Comparison of ENCODE assay signal across 9 cellular contexts in genomic region chr9:92406506-92406905, GRCh38. TPM values are rescaled to one million over a fixed set of nuclear protein-coding genes. Genes with fewer than 3 reads are reported as not detected.
DNase-seq lines count a peak whose midpoint lies in the region; ATAC-seq, FAIRE-seq and TF ChIP-seq lines count a peak whose summit lies in the region.
"Had no signal": no experiment of that assay in that cellular context is flagged by ENCODE, and none has a peak within 500 bp of the region (broad histone marks: within the 10 kb centered on the region; RNA-seq: fewer than 3 reads in every experiment).

No MANE protein-coding gene starts in this region.

- no peak for FAIRE-seq in endothelial cell of umbilical vein (lab: Jason Lieb, UNC)

- H3K27ac Mint-ChIP-seq in T-helper 2 cell treated with Interferon-gamma antibody and Interleukin-4, amounts not matched to agents 5 μg/mL and 100 μg/mL, for 36 hours, result peak overlapping the region; percentile 77

- TF ChIP-seq POLR2A in endothelial cell of umbilical vein (IDR thresholded peaks at IDR 0.05; ENCODE audit: low read depth, low read length), result no peak

- H2AFZ ChIP-seq in endothelial cell of umbilical vein (ENCODE audit: low read depth, low read length), result peak overlapping the region; percentile 60
- H2AFZ ChIP-seq in smooth muscle cell (ENCODE audit: low read depth), result peak overlapping the region; percentile 16

- no peaks in the 10 kb centered on the region for H3K27me3 Mint-ChIP-seq in T-helper 2 cell treated with Interferon-gamma antibody and Interleukin-4, amounts not matched to agents 5 μg/mL and 100 μg/mL, for 36 hours (ENCODE audit: low read depth)

- intact Hi-C loops in endothelial cell of umbilical vein (cut with micrococcal nuclease), result no loop called here

- peak; percentile 70 for ATAC-seq in HG02798 (IDR thresholded peaks at IDR 0.05; ENCODE audit: poor library complexity, unreplicated experiment)

- no TSS peak for BruUV-seq in endothelial cell of umbilical vein (replicated peaks; lab: Mats Ljungman, UMichigan)

- TF ChIP-seq CTCF in DOHH2 (IDR thresholded peaks at IDR 0.05; ENCODE audit: low read depth, low read length, poor library complexity, severe bottlenecking) (no peak), endothelial cell of umbilical vein (IDR thresholded peaks at IDR 0.05; ENCODE audit: extremely low read depth in 1 of 2, insufficient read depth in 1 of 2, low read depth in 1 of 2, low read length in 2 of 2) (no peak), smooth muscle cell (IDR thresholded peaks at IDR 0.05; ENCODE audit: borderline replicate concordance, insufficient read depth, poor library complexity, severe bottlenecking) (no peak)

- H3K4me2 ChIP-seq in DOHH2 (ENCODE audit: low read length) (peak overlapping the region; percentile 59), endothelial cell of umbilical vein (ENCODE audit: insufficient read depth, low read length) (no peak overlapping the region), smooth muscle cell (peak overlapping the region; percentile 50)

- CTCF ChIA-PET in endothelial cell of umbilical vein (lab: Charles Lee), result interaction anchor here (1.2 to 2.1 kb wide), 2 partner anchors 19 to 78 kb away, joined by 4 to 5 read pairs; no protein-coding TSS in a partner anchor

- H3K4me1 ChIP-seq in DOHH2 (ENCODE audit: control insufficient read depth, low read length), result peaks cover 16% of the 10 kb centered on the region
- H3K4me1 ChIP-seq in endothelial cell of umbilical vein (ENCODE audit: control insufficient read depth, extremely low read depth, insufficient read depth, low read length), result no peaks in the 10 kb centered on the region
- H3K4me1 ChIP-seq in smooth muscle cell (ENCODE audit: low read depth), result no peaks in the 10 kb centered on the region
- H3K4me1 ChIP-seq: psoas muscle had no signal

- no peaks in the 10 kb centered on the region for H3K9me1 ChIP-seq in endothelial cell of umbilical vein (replicated peaks; ENCODE audit: control insufficient read depth, extremely low read depth, insufficient read depth, low read length)

- H4K20me1 ChIP-seq in DOHH2 (ENCODE audit: control insufficient read depth, insufficient read depth, low read depth, low read length), result no peaks in the 10 kb centered on the region
- no peaks in the 10 kb centered on the region for H4K20me1 ChIP-seq in endothelial cell of umbilical vein (replicated peaks; ENCODE audit: control insufficient read depth, extremely low read depth, insufficient read depth, low read length)
- H4K20me1 ChIP-seq in smooth muscle cell (ENCODE audit: low read depth), result no peaks in the 10 kb centered on the region

- no peaks in the 10 kb centered on the region for H3K9me3 Mint-ChIP-seq in T-helper 2 cell treated with Interferon-gamma antibody and Interleukin-4, amounts not matched to agents 5 μg/mL and 100 μg/mL, for 36 hours

- H3K36me3 Mint-ChIP-seq in T-helper 2 cell treated with Interferon-gamma antibody and Interleukin-4, amounts not matched to agents 5 μg/mL and 100 μg/mL, for 36 hours (ENCODE audit: low read depth), result peaks cover 3% of the 10 kb centered on the region

- H3K4me3 Mint-ChIP-seq in T-helper 2 cell treated with Interferon-gamma antibody and Interleukin-4, amounts not matched to agents 5 μg/mL and 100 μg/mL, for 36 hours, result peak overlapping the region; percentile 63

- dilution Hi-C loops in endothelial cell of umbilical vein (cut with MboI; ENCODE audit: extremely low pct_ligation_motif_present, low sequenced_read_pairs), result no loop called here

- H3F3A ChIP-seq in DOHH2 (ENCODE audit: control insufficient read depth, insufficient read depth), result no peaks in the 10 kb centered on the region
- no peaks in the 10 kb centered on the region for H3F3A ChIP-seq in smooth muscle cell (ENCODE audit: low read depth)

- no peaks in the 10 kb centered on the region for H3K9me2 ChIP-seq in DOHH2 (replicated peaks; ENCODE audit: control insufficient read depth, low read length)

- WGBS in smooth muscle cell (ENCODE audit: low lambda C conversion rate), result 22% methylated on average over 4 of the region's 4 CpGs

- H3K9ac ChIP-seq in endothelial cell of umbilical vein (replicated peaks; ENCODE audit: extremely low read depth, insufficient read depth, low read length), result no peak overlapping the region
- H3K9ac ChIP-seq in smooth muscle cell (ENCODE audit: low read depth), result no peak overlapping the region

- no peaks in the 10 kb centered on the region for H3K36me3 ChIP-seq in DOHH2 (ENCODE audit: control insufficient read depth, low read length)
- H3K36me3 ChIP-seq in endothelial cell of umbilical vein (ENCODE audit: control insufficient read depth in 2 of 2, extremely low read depth in 1 of 2, insufficient read depth in 2 of 2, low read length in 2 of 2), result no peaks in the 10 kb centered on the region
- H3K36me3 ChIP-seq in smooth muscle cell (ENCODE audit: low read depth), result no peaks in the 10 kb centered on the region

- H3K79me2 ChIP-seq in DOHH2 (ENCODE audit: control insufficient read depth, low read length), result no peaks in the 10 kb centered on the region
- H3K79me2 ChIP-seq in endothelial cell of umbilical vein (ENCODE audit: control insufficient read depth, insufficient read depth, low read length), result no peaks in the 10 kb centered on the region
- H3K79me2 ChIP-seq in smooth muscle cell (ENCODE audit: low read depth), result no peaks in the 10 kb centered on the region

- POLR2A ChIA-PET in endothelial cell of umbilical vein (lab: Charles Lee), result no interaction called here

- H3K27ac ChIP-seq in DOHH2 (ENCODE audit: low read depth, low read length), result no peak overlapping the region
- no peak overlapping the region for H3K27ac ChIP-seq in endothelial cell of umbilical vein (ENCODE audit: insufficient read depth, low read depth, low read length)
- peak overlapping the region; percentile 50 for H3K27ac ChIP-seq in smooth muscle cell (ENCODE audit: low read depth)
- H3K27ac ChIP-seq: psoas muscle had no signal

- H3K27me3 ChIP-seq in DOHH2 (ENCODE audit: control insufficient read depth, low read length) (no peaks in the 10 kb centered on the region), endothelial cell of umbilical vein (ENCODE audit: control insufficient read depth in 2 of 2, insufficient read depth in 2 of 2, low read length in 2 of 2) (no peaks in the 10 kb centered on the region), smooth muscle cell (ENCODE audit: low read depth) (no peaks in the 10 kb centered on the region)

- peak; percentile 23 for DNase-seq in T-helper 2 cell treated with Interferon-gamma antibody and Interleukin-4, amounts not matched to agents 5 μg/mL and 100 μg/mL, for 36 hours (ENCODE audit: low spot score)
- DNase-seq in endothelial cell of umbilical vein (ENCODE audit: low read depth, low spot score) (peak; percentile 65), smooth muscle cell (lab: John Stamatoyannopoulos, UW; ENCODE audit: unreplicated experiment) (no peak), SK-N-DZ (ENCODE audit: low spot score) (no peak), DMS 273 (lab: John Stamatoyannopoulos, UW; ENCODE audit: unreplicated experiment) (no peak), LoVo (ENCODE audit: low spot score) (no peak)
- DNase-seq: psoas muscle had no signal

- no peaks in the 10 kb centered on the region for H3K9me3 ChIP-seq in DOHH2 (ENCODE audit: control insufficient read depth, insufficient read depth, low read length)
- H3K9me3 ChIP-seq in endothelial cell of umbilical vein (replicated peaks; ENCODE audit: control insufficient read depth, insufficient read depth, low read length), result no peaks in the 10 kb centered on the region
- no peaks in the 10 kb centered on the region for H3K9me3 ChIP-seq in smooth muscle cell (replicated peaks; ENCODE audit: low read depth)
- H3K9me3 ChIP-seq: psoas muscle had no signal

- H3K4me3 ChIP-seq in DOHH2 (ENCODE audit: low read length) (peak overlapping the region; percentile 41), endothelial cell of umbilical vein (replicated peaks in 1 of 3; ENCODE audit: insufficient read depth in 1 of 3, low read depth in 1 of 3, low read length in 3 of 3) (no peak overlapping the region), smooth muscle cell (no peak overlapping the region)

- peaks cover 27% of the 10 kb centered on the region for H3K4me1 Mint-ChIP-seq in T-helper 2 cell treated with Interferon-gamma antibody and Interleukin-4, amounts not matched to agents 5 μg/mL and 100 μg/mL, for 36 hours (ENCODE audit: low read depth)

TF ChIP-seq in endothelial cell of umbilical vein, 7 proteins besides CTCF, POLR2A, EP300 and RAD21 (continues in another document):
- TF ChIP-seq POLR2AphosphoS5 (IDR thresholded peaks at IDR 0.05; ENCODE audit: insufficient read depth, low read depth, low read length), result no peak
- no peak for TF ChIP-seq MYC (IDR thresholded peaks at IDR 0.05; ENCODE audit: low read depth, low read length)
- TF ChIP-seq JUN (IDR thresholded peaks at IDR 0.05; ENCODE audit: borderline replicate concordance, insufficient read depth, insufficient read length, low read depth), result no peak
- no peak for TF ChIP-seq EZH2 (IDR thresholded peaks at IDR 0.05; ENCODE audit: borderline replicate concordance, low read depth, low read length, severe bottlenecking)

RNA-seq across cellular contexts. Expression of gene OGN, which starts 2.1 kb away (rescaled TPM):
- total RNA-seq in endothelial cell of umbilical vein (not detected in 2 replicates), smooth muscle cell (27.4 and 67.9 TPM in 2 replicates)
- polyA plus RNA-seq in endothelial cell of umbilical vein (not detected in 2 replicates), smooth muscle cell (11.2 and 27.8 TPM in 2 replicates)
- polyA plus RNA-seq in endothelial cell of umbilical vein (2011; cell fraction: cytosol; rRNA removed), result not detected in 2 replicates
- polyA plus RNA-seq in endothelial cell of umbilical vein (2011; cell fraction: nucleus; rRNA removed), result not detected in 2 replicates
- polyA plus RNA-seq in endothelial cell of umbilical vein (2012), result not detected in 2 replicates
- polyA minus RNA-seq in endothelial cell of umbilical vein, result not detected in 2 replicates
- polyA minus RNA-seq in endothelial cell of umbilical vein (2011; cell fraction: cytosol; rRNA and poly(A)+ RNA removed), result not detected
- polyA minus RNA-seq in endothelial cell of umbilical vein (2011; cell fraction: nucleus; rRNA and poly(A)+ RNA removed), result not detected in 2 replicates
- not detected in 2 replicates for polyA plus RNA-seq in SK-N-DZ (2014; cell fraction: cytosol; rRNA removed)
- polyA plus RNA-seq in SK-N-DZ (2014; cell fraction: nucleus; rRNA removed), result not detected in 2 replicates

RNA-seq across cellular contexts. Expression of gene OMD, which starts 17.8 kb away (rescaled TPM):
- total RNA-seq in endothelial cell of umbilical vein, result not detected in 2 replicates
- not detected in 2 replicates for polyA plus RNA-seq in endothelial cell of umbilical vein
- polyA plus RNA-seq in endothelial cell of umbilical vein (2011; cell fraction: cytosol; rRNA removed), result not detected in 2 replicates
- not detected in 2 replicates for polyA plus RNA-seq in endothelial cell of umbilical vein (2011; cell fraction: nucleus; rRNA removed)
- 0.07 and 0.08 TPM in 2 replicates for polyA plus RNA-seq in endothelial cell of umbilical vein (2012)
- not detected in 2 replicates for polyA minus RNA-seq in endothelial cell of umbilical vein
- polyA minus RNA-seq in endothelial cell of umbilical vein (2011; cell fraction: cytosol; rRNA and poly(A)+ RNA removed), result not detected
- polyA minus RNA-seq in endothelial cell of umbilical vein (2011; cell fraction: nucleus; rRNA and poly(A)+ RNA removed), result not detected in 2 replicates
- total RNA-seq in smooth muscle cell, result not detected in 2 replicates
- polyA plus RNA-seq in smooth muscle cell, result 0.17 TPM in 1 of 2 replicates, not detected in the other
- polyA plus RNA-seq in SK-N-DZ (2014; cell fraction: cytosol; rRNA removed), result not detected in 2 replicates
- polyA plus RNA-seq in SK-N-DZ (2014; cell fraction: nucleus; rRNA removed), result not detected in 2 replicates

Comparison
In these comparisons a context has a peak if more than half of its experiments do, and no peak if none do; other contexts are left out.
1. DNase-seq: peak in T-helper 2 cell treated with Interferon-gamma antibody and Interleukin-4, amounts not matched to agents 5 μg/mL and 100 μg/mL, for 36 hours (single experiment) and endothelial cell of umbilical vein (single experiment); none in smooth muscle cell (single experiment), SK-N-DZ (single experiment), DMS 273 (single experiment) and LoVo (single experiment).
2. RNA of gene OGN, which starts 2.1 kb away (total RNA-seq): 27.4 to 67.9 TPM in smooth muscle cell; not detected in endothelial cell of umbilical vein; every median in the first group is over 10 times any median in the second.